20 cellular contexts compared by ENCODE assay signal in genomic region chr2:31141513-31141912, GRCh38. TPM values are rescaled to one million over a fixed set of nuclear protein-coding genes. Genes with fewer than 3 reads are reported as not detected.
DNase-seq lines count a peak whose midpoint lies in the region; ATAC-seq and TF ChIP-seq lines count a peak whose summit lies in the region.
"Had no signal": no experiment of that assay in that cellular context is flagged by ENCODE, and none has a peak within 500 bp of the region (broad histone marks: within the 10 kb centered on the region; RNA-seq: fewer than 3 reads in every experiment).

No MANE protein-coding gene starts in this region.

- H3K36me3 Mint-ChIP-seq in glutamatergic neuron (ENCODE audit: unreplicated experiment): no peaks in the 10 kb centered on the region
- H3K36me3 Mint-ChIP-seq: CD4-positive, alpha-beta memory T cell had no signal

- peaks cover 7% of the 10 kb centered on the region for H3K27me3 Mint-ChIP-seq in glutamatergic neuron (ENCODE audit: unreplicated experiment)

- POLR2A ChIA-PET in A673 (lab: Charles Lee; ENCODE audit: low non-redundant PET): no interaction called here

- intact Hi-C loops in cardiac septum (cut with DNase I) (no loop called here), A673 (cut with micrococcal nuclease; ENCODE audit: unreplicated experiment) (no loop called here)

- peak overlapping the region; percentile 24 for H3K27ac Mint-ChIP-seq in glutamatergic neuron (ENCODE audit: unreplicated experiment)
- H3K27ac Mint-ChIP-seq: CD4-positive, alpha-beta memory T cell; IgD-negative memory B cell had no signal

- no peak overlapping the region for H3K4me3 Mint-ChIP-seq in glutamatergic neuron (ENCODE audit: unreplicated experiment)
- H3K4me3 Mint-ChIP-seq: CD4-positive, alpha-beta memory T cell had no signal

- TF ChIP-seq CTCF in right atrium auricular region (IDR thresholded peaks at IDR 0.05) (no peak), glutamatergic neuron (IDR thresholded peaks at IDR 0.05; ENCODE audit: partially characterized antibody, unreplicated experiment) (no peak), A673 (conservative IDR thresholded peaks at IDR 0.05; ENCODE audit: low read depth, low read length) (no peak)

- no TSS peak for BruUV-seq in A673 (replicated peaks; lab: Mats Ljungman, UMichigan)

- H3K27me3 ChIP-seq in right atrium auricular region: peaks cover 0 to 13% of the 10 kb centered on the region in 2 donors
- H3K27me3 ChIP-seq in adipocyte (replicated peaks; ENCODE audit: control insufficient read depth, insufficient read depth, low read length): peaks cover 56% of the 10 kb centered on the region
- H3K27me3 ChIP-seq in A673 (replicated peaks; ENCODE audit: insufficient read depth, low read depth, low read length, poor library complexity): peaks cover 28% of the 10 kb centered on the region

- H3K9me3 ChIP-seq in right atrium auricular region (no peaks in the 10 kb centered on the region), adipocyte (ENCODE audit: control insufficient read depth, low read length) (no peaks in the 10 kb centered on the region), A673 (ENCODE audit: low read depth, low read length, poor library complexity, severe bottlenecking) (no peaks in the 10 kb centered on the region)
- H3K9me3 ChIP-seq: BE2C, HAP-1 had no signal

- H3K9ac ChIP-seq in adipocyte (ENCODE audit: low read length): no peak overlapping the region

- H3K4me3 ChIP-seq in right atrium auricular region (no peak overlapping the region), adipocyte (ENCODE audit: low read length) (no peak overlapping the region), A673 (ENCODE audit: low read depth, low read length, poor library complexity, severe bottlenecking) (no peak overlapping the region)
- H3K4me3 ChIP-seq: GM12878, HAP-1 had no signal

- DNase-seq in right atrium auricular region (ENCODE audit: low spot score): peak; percentile 23
- DNase-seq in cardiac septum (ENCODE audit: low spot score): no peak
- peak; percentile 13 for DNase-seq in adipocyte (ENCODE audit: low read depth)
- DNase-seq in glutamatergic neuron: no peak
- DNase-seq in superior temporal gyrus (ENCODE audit: extremely low spot score): peak; percentile 42
- DNase-seq in A673 (ENCODE audit: low spot score): no peak
- no peak for DNase-seq in CD1c-positive myeloid dendritic cell (ENCODE audit: extremely low spot score)
- DNase-seq: 8988T; BE2C; CD4-positive, alpha-beta memory T cell; DMS53; DND-41; EL had no signal

- H3K27ac ChIP-seq in right atrium auricular region (no peak overlapping the region), A673 (ENCODE audit: low read depth, low read length, poor library complexity, severe bottlenecking) (no peak overlapping the region)
- H3K27ac ChIP-seq: C4-2B had no signal

- H3K4me1 ChIP-seq in right atrium auricular region (peaks cover 0 to 23% of the 10 kb centered on the region in 2 donors), adipocyte (ENCODE audit: control insufficient read depth, insufficient read depth, low read length) (peaks cover 5% of the 10 kb centered on the region), A673 (ENCODE audit: insufficient read depth, low read length, poor library complexity, severe bottlenecking) (peaks cover 9% of the 10 kb centered on the region)
- H3K4me1 ChIP-seq: BE2C, HAP-1 had no signal

- ATAC-seq in GM21360 (IDR thresholded peaks at IDR 0.05; ENCODE audit: unreplicated experiment): no peak
- ATAC-seq: GM12878, HepG2 had no signal

- H3K4me1 Mint-ChIP-seq in glutamatergic neuron (ENCODE audit: low read depth, unreplicated experiment): peaks cover 20% of the 10 kb centered on the region

- CTCF ChIA-PET in A673 (lab: Charles Lee): no interaction called here

- H3K36me3 ChIP-seq in right atrium auricular region (no peaks in the 10 kb centered on the region), adipocyte (ENCODE audit: control insufficient read depth, insufficient read depth, low read length, severe bottlenecking) (no peaks in the 10 kb centered on the region), A673 (ENCODE audit: insufficient read depth, low read length, poor library complexity, severe bottlenecking) (no peaks in the 10 kb centered on the region)
- H3K36me3 ChIP-seq: BE2C, HAP-1 had no signal

- H3K9me3 Mint-ChIP-seq in glutamatergic neuron (ENCODE audit: unreplicated experiment): peaks cover 4% of the 10 kb centered on the region
- H3K9me3 Mint-ChIP-seq: IgD-negative memory B cell had no signal

RNA-seq across cellular contexts. Expression of gene GALNT14, which starts 3.3 kb away (rescaled TPM):
- total RNA-seq in right atrium auricular region (1 to 10 TPM in 1 of 2 donors, under 1 TPM in 1; 0.15 to 1.0 TPM), cardiac septum (0.48 TPM), glutamatergic neuron (ENCODE audit: unreplicated experiment) (14.4 TPM), A673 (2021) (6.9 and 9.7 TPM in 2 replicates)
- total RNA-seq: G401, HepG2 had no signal

Comparison
In these comparisons a context has a peak if more than half of its experiments do, and no peak if none do; other contexts are left out.
1. DNase-seq: peak in right atrium auricular region (single experiment), adipocyte (single experiment) and superior temporal gyrus (single experiment); none in cardiac septum (single experiment), glutamatergic neuron (single experiment), A673 (single experiment) and CD1c-positive myeloid dendritic cell (single experiment).